In the genomic region with DNA sequence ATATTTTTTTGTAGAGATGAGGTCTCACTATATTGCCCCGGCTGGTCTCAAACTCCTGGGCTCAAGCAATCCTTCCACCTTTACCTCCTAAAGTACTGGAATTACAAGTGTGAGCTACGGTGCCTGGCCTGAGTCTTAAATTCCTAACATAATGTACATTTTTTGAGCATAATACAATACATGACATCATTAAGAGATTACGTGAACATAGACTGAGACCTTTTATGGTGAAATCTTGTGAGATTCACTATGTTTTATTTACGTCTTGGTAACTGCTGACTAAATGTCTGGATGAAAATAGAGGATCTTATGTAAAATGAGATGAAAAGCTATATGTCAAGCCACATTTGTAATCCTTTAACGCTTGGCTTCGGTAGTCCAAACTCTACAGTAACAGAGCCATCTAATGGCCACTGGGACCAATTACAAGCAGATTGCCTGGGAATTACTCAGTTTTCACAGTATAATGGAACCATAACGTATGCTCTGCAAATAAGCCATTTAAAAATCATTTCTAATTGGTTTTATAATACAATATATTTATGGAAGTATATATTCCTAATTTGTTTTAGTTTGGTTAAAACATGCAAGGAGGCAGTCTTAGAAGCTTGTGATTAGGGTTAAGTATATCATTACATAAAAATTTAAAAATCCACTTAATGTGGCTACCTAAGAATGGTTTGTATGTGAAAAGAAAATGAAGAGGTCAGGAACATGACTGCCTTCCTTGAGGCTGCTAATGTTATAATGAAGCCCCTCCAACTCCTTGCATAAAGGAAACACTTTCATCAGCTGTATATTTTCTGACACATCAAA, we compare ENCODE assay signal across 1 cellular context.
TF ChIP-seq lines count a peak whose summit lies in the region.

No MANE protein-coding gene starts in this region.

TF ChIP-seq in K562, 482 proteins besides CTCF, POLR2A, EP300 and RAD21 (continued from another document):
- TF ChIP-seq, protein P1, sequence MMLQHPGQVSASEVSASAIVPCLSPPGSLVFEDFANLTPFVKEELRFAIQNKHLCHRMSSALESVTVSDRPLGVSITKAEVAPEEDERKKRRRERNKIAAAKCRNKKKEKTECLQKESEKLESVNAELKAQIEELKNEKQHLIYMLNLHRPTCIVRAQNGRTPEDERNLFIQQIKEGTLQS (IDR thresholded peaks at IDR 0.05): peak; percentile 67
- TF ChIP-seq, protein P1 (CRISPR knock-in tag; conservative IDR thresholded peaks at IDR 0.05): no peak
- TF ChIP-seq FOSL1 (tag; conservative IDR thresholded peaks at IDR 0.05) (peak; percentile 45; the same call in 1 of the 2 replicates), ZNF277 (CRISPR knock-in tag; IDR thresholded peaks at IDR 0.05; ENCODE audit: borderline replicate concordance) (no peak)
